Comparison of ENCODE assay signal across 10 cellular contexts in the genomic region with DNA sequence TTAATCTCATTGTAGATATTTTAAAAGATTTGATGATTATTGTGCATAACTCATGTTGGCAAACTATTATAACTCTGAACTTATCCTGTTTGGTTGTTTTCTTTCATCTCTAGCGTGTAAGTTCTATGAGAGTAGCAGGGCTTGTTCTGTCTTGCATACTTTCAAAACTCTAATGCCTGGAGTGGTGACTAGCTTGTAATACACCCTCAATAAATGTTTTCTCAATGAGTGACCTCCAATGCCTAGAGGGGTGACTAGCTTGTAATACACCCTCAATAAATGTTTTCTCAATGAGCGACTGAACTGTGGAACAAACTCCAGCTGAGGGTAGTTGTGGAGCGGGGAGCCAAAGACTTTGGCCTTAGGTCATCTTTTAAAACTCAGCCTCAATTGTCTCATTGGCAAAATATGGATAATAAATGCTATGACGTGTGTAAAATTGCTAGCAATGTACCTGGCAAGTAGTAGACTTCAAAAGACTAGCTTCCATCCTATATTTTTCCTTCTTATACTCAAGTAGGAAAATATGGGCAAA. TPM values are rescaled to one million over a fixed set of nuclear protein-coding genes. Genes with fewer than 3 reads are reported as not detected.
A peak's percentile ranks its signal among the peaks of the same experiment; 100 is the strongest.
DNase-seq lines count a peak whose midpoint lies in the region; ATAC-seq, FAIRE-seq and TF ChIP-seq lines count a peak whose summit lies in the region.
"Had no signal": no experiment of that assay in that cellular context is flagged by ENCODE, and none has a peak within 500 bp of the region (broad histone marks: within the 10 kb centered on the region; RNA-seq: fewer than 3 reads in every experiment).

No MANE protein-coding gene starts in this region.

- H3K27me3 ChIP-seq in HL-60 (ENCODE audit: insufficient read depth, poor library complexity, severe bottlenecking) = no peaks in the 10 kb centered on the region
- no peaks in the 10 kb centered on the region for H3K27me3 ChIP-seq in K562 (ENCODE audit: control insufficient read depth in 2 of 2, insufficient read depth in 2 of 2, low read length in 2 of 2)

- H2AFZ ChIP-seq in K562 (ENCODE audit: low read depth, low read length) = 0 out of 2 replicates have a peak overlapping the region, but pooled peaks have one; percentile 85

- H4K20me1 ChIP-seq in K562 (replicated peaks; ENCODE audit: control insufficient read depth, insufficient read depth, low read length) = no peaks in the 10 kb centered on the region

- FAIRE-seq in A549 (lab: Jason Lieb, UNC) (no peak), K562 (lab: Jason Lieb, UNC) (peak; percentile 35)

- intact Hi-C loops in K562 (cut with micrococcal nuclease) = loop anchor here (2.0 to 10.0 kb wide), 2 partner anchors 97 to 147 kb away; no protein-coding TSS in a partner anchor

- in situ Hi-C loops in K562 (cut with MboI) = no loop called here

- H3K9me3 Mint-ChIP-seq in mesothelial cell of epicardium = no peaks in the 10 kb centered on the region

- H3K4me3 Mint-ChIP-seq in mesothelial cell of epicardium = peak overlapping the region; percentile 10

- peak overlapping the region in 1 of 2 experiments; percentile 53; a peak in 2 of 4 replicates for H3K9ac ChIP-seq in K562 (ENCODE audit: insufficient read depth in 1 of 2, low read depth in 2 of 2, low read length in 2 of 2)
- H3K9ac ChIP-seq: SK-N-SH had no signal

- peaks cover 36% of the 10 kb centered on the region for H3K79me2 ChIP-seq in K562 (ENCODE audit: control insufficient read depth, insufficient read depth, low read length)

- DNase-seq in A549 (ENCODE audit: low read depth in 1 of 2, low spot score in 1 of 2) (no peak), HL-60 (ENCODE audit: low read depth in 1 of 2, low spot score in 1 of 2) (no peak), K562 (ENCODE audit: extremely low read depth in 1 of 4, low spot score in 3 of 4) (no peak), mesothelial cell of epicardium (ENCODE audit: low spot score in 2 of 2, unreplicated experiment in 2 of 2) (no peak), kidney glomerular epithelial cell (lab: John Stamatoyannopoulos, UW) (no peak)
- DNase-seq: activated naive CD4-positive, alpha-beta T cell; SK-N-SH had no signal

- TF ChIP-seq POLR2A in A549 (IDR thresholded peaks at IDR 0.05; ENCODE audit: low read length) (no peak), K562 (conservative IDR thresholded peaks at IDR 0.05) (no peak)

- TF ChIP-seq EP300 in A549 (IDR thresholded peaks at IDR 0.05) (no peak), K562 (IDR thresholded peaks at IDR 0.05; ENCODE audit: low read length) (no peak)

- no peak for ATAC-seq in A549
- ATAC-seq in K562 = no peak
- ATAC-seq in GM18868 (IDR thresholded peaks at IDR 0.05; ENCODE audit: unreplicated experiment) = no peak
- ATAC-seq in GM19467 (IDR thresholded peaks at IDR 0.05; ENCODE audit: unreplicated experiment) = no peak
- no peak for ATAC-seq in HG03457 (IDR thresholded peaks at IDR 0.05; ENCODE audit: unreplicated experiment)

- TF ChIP-seq CTCF in A549 (IDR thresholded peaks at IDR 0.05) = no peak
- no peak for TF ChIP-seq CTCF in HL-60 (IDR thresholded peaks at IDR 0.05; ENCODE audit: insufficient read depth, low read length)
- no peak for TF ChIP-seq CTCF in K562 (IDR thresholded peaks at IDR 0.05 in 2 of 3, conservative IDR thresholded peaks at IDR 0.05 in 1 of 3; ENCODE audit: insufficient read depth in 2 of 3, low read depth in 1 of 3, low read length in 3 of 3)
- TF ChIP-seq CTCF in mesothelial cell of epicardium (IDR thresholded peaks at IDR 0.05; ENCODE audit: unreplicated experiment) = no peak

- H3K27me3 Mint-ChIP-seq in mesothelial cell of epicardium (ENCODE audit: low read depth) = no peaks in the 10 kb centered on the region

- H3K4me1 Mint-ChIP-seq in mesothelial cell of epicardium = peaks cover 25% of the 10 kb centered on the region

- POLR2A ChIA-PET in A549 (lab: Yijun Ruan, JAX) = no interaction called here
- POLR2A ChIA-PET in K562 (lab: Yijun Ruan, JAX) = no interaction called here

- no peak overlapping the region for H3K27ac Mint-ChIP-seq in mesothelial cell of epicardium

- TF ChIP-seq RAD21 in A549 (conservative IDR thresholded peaks at IDR 0.05 in 1 of 2, IDR thresholded peaks at IDR 0.05 in 1 of 2) (no peak), K562 (CRISPR knock-in tag; conservative IDR thresholded peaks at IDR 0.05 in 1 of 2, IDR thresholded peaks at IDR 0.05 in 1 of 2) (no peak)

- CTCF ChIA-PET in A549 (lab: Yijun Ruan, JAX) (no interaction called here), K562 (lab: Yijun Ruan, JAX; ENCODE audit: low intra/inter-chr PET ratio) (no interaction called here)

- no peak overlapping the region; a peak in 1 of 6 replicates for H3K27ac ChIP-seq in A549
- H3K27ac ChIP-seq in HL-60 (replicated peaks) = peak overlapping the region; percentile 76
- peak overlapping the region; percentile 41; the same call in 2 of the 3 replicates for H3K27ac ChIP-seq in K562 (ENCODE audit: extremely low read depth, low read depth, low read length)

- no peaks in the 10 kb centered on the region for H3K36me3 ChIP-seq in K562 (ENCODE audit: control insufficient read depth, insufficient read depth, low read length)

- BruUV-seq in K562 (replicated peaks; lab: Mats Ljungman, UMichigan) = no TSS peak

- H3K9me3 ChIP-seq in A549 (no peaks in the 10 kb centered on the region), K562 (replicated peaks; ENCODE audit: control insufficient read depth, insufficient read depth, low read depth, low read length) (no peaks in the 10 kb centered on the region)
- H3K9me3 ChIP-seq: SK-N-SH had no signal

- 89% methylated on average over 4 of the region's 4 CpGs for WGBS in A549 (ENCODE audit: missing lambda C conversion rate)
- WGBS in K562 (ENCODE audit: insufficient coverage, low coverage, missing lambda C conversion rate) = 18% methylated on average over 4 of the region's 4 CpGs

- no peaks in the 10 kb centered on the region for H3K36me3 Mint-ChIP-seq in mesothelial cell of epicardium

- no peaks in the 10 kb centered on the region for H3K9me1 ChIP-seq in K562 (ENCODE audit: control insufficient read depth, insufficient read depth, low read length)

- H3K4me3 ChIP-seq in A549 = no peak overlapping the region
- peak overlapping the region; percentile 69 for H3K4me3 ChIP-seq in HL-60 (replicated peaks; ENCODE audit: insufficient read depth, low read length)
- H3K4me3 ChIP-seq in K562 = peak overlapping the region; percentile 49; the same call in 1 of the 2 replicates

- H3K4me2 ChIP-seq in A549 (peak overlapping the region; percentile 89), K562 (ENCODE audit: insufficient read depth, low read length) (peak overlapping the region; percentile 85)

- H3K4me1 ChIP-seq in A549 (peaks cover 38% of the 10 kb centered on the region), K562 (replicated peaks in 1 of 2; ENCODE audit: control insufficient read depth in 2 of 2, insufficient read depth in 2 of 2, low read length in 2 of 2) (peaks cover 0 to 12% of the 10 kb centered on the region in 2 experiments; a peak in 3 of 5 replicates)

TF ChIP-seq in A549, 52 proteins besides CTCF, POLR2A, EP300 and RAD21 (continues in another document):
- no peak for TF ChIP-seq JUNB (IDR thresholded peaks at IDR 0.05)
- no peak for TF ChIP-seq KDM5A (IDR thresholded peaks at IDR 0.05)
- TF ChIP-seq SMC3 (IDR thresholded peaks at IDR 0.05) = no peak

TF ChIP-seq in K562, 482 proteins besides CTCF, POLR2A, EP300 and RAD21 (continues in another document):
- no peak for TF ChIP-seq FOXA3 (CRISPR knock-in tag; conservative IDR thresholded peaks at IDR 0.05 in 1 of 2, IDR thresholded peaks at IDR 0.05 in 1 of 2)
- no peak for TF ChIP-seq ZNF436 (CRISPR knock-in tag; IDR thresholded peaks at IDR 0.05)
- TF ChIP-seq, protein P1, sequence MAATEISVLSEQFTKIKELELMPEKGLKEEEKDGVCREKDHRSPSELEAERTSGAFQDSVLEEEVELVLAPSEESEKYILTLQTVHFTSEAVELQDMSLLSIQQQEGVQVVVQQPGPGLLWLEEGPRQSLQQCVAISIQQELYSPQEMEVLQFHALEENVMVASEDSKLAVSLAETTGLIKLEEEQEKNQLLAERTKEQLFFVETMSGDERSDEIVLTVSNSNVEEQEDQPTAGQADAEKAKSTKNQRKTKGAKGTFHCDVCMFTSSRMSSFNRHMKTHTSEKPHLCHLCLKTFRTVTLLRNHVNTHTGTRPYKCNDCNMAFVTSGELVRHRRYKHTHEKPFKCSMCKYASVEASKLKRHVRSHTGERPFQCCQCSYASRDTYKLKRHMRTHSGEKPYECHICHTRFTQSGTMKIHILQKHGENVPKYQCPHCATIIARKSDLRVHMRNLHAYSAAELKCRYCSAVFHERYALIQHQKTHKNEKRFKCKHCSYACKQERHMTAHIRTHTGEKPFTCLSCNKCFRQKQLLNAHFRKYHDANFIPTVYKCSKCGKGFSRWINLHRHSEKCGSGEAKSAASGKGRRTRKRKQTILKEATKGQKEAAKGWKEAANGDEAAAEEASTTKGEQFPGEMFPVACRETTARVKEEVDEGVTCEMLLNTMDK (IDR thresholded peaks at IDR 0.05; ENCODE audit: borderline replicate concordance, insufficient read depth, low read depth, low read length, poor library complexity, severe bottlenecking) = no peak
- TF ChIP-seq CREM (IDR thresholded peaks at IDR 0.05; ENCODE audit: low read depth) = no peak

RNA-seq across cellular contexts. Expression of a gene that starts 1.8 kb away (rescaled TPM):
- 39.6 and 41.9 TPM in 2 replicates for polyA plus RNA-seq in A549 (2011; rRNA removed)
- 7.9 and 8.6 TPM in 2 replicates for polyA plus RNA-seq in A549 (2012; cell fraction: cytosol; rRNA removed)
- 5.6 and 8.6 TPM in 2 replicates for polyA plus RNA-seq in A549 (2012; cell fraction: nucleus; rRNA removed)
- 26.6 to 28.3 TPM (median 27.8 TPM) in 3 replicates for polyA plus RNA-seq in A549 (2017; fragmentation: RNase III; extraction: RNeasy Plus Mini Kit Qiagen cat#74134 plus additional on column Dnase treatment)
- 76.4 and 79.8 TPM in 2 replicates for polyA minus RNA-seq in A549 (2011; rRNA and poly(A)+ RNA removed)
- 14.2 and 23.6 TPM in 2 replicates for total RNA-seq in K562 (2011; cell fraction: chromatin; rRNA removed; ENCODE audit: low replicate concordance)
- total RNA-seq in K562 (2011; cell fraction: nucleolus; rRNA removed) = 4.8 and 8.7 TPM in 2 replicates
- total RNA-seq in K562 (2011; cell fraction: nucleoplasm; rRNA removed) = 10.3 and 12.5 TPM in 2 replicates
- 19.0 and 21.7 TPM in 2 replicates for total RNA-seq in K562 (2014; rRNA removed)
- total RNA-seq in K562 (2014; rRNA removed; fragmentation: Illumina TruSeq; extraction: Trizol) = 28.3 and 30.7 TPM in 2 replicates
- total RNA-seq in K562 (2015; rRNA removed; fragmentation: Illumina TruSeq; extraction: Trizol) = 32.4 and 34.8 TPM in 2 replicates
- total RNA-seq in K562 (2021) = 18.0 and 24.4 TPM in 2 replicates
- polyA plus RNA-seq in K562 (2011; rRNA removed) = 12.9 and 15.1 TPM in 2 replicates
- 5.0 and 9.3 TPM in 2 replicates for polyA plus RNA-seq in K562 (2011; cell fraction: cytosol; rRNA removed)
- polyA plus RNA-seq in K562 (2011; cell fraction: nucleus; rRNA removed) = 9.5 and 11.1 TPM in 2 replicates
- 15.4 and 15.6 TPM in 2 replicates for polyA plus RNA-seq in K562 (2012)
- 24.9 and 39.2 TPM in 2 replicates for polyA plus RNA-seq in K562 (2014; fragmentation: Illumina TruSeq; extraction: Trizol)
- polyA plus RNA-seq in K562 (2014; fragmentation: Nextera tagmentation; extraction: Ambion mirVana) = 1 to 10 TPM; 5.2 to 6.0 TPM
- polyA plus RNA-seq in K562 (2014; rRNA removed) = 13.2 and 13.8 TPM in 2 replicates
- 68.5 and 72.9 TPM in 2 replicates for polyA minus RNA-seq in K562 (2011; rRNA and poly(A)+ RNA removed)
- polyA minus RNA-seq in K562 (2011; cell fraction: cytosol; rRNA and poly(A)+ RNA removed) = 28.3 and 29.2 TPM in 2 replicates
- polyA minus RNA-seq in K562 (2011; cell fraction: nucleus; rRNA and poly(A)+ RNA removed) = 11.4 and 22.7 TPM in 2 replicates
- 17.3 to 21.7 TPM (median 19.0 TPM) in 3 replicates for total RNA-seq in mesothelial cell of epicardium

Comparison
In these comparisons a context has a peak if more than half of its experiments do, and no peak if none do; other contexts are left out.
1. H3K27ac ChIP-seq: peak in HL-60 (single experiment) and K562 (single experiment); none in A549 (0 of 2).